ENCODE assay signal across 28 cellular contexts in genomic region chr20:33192912-33193501, GRCh38. TPM values are rescaled to one million over a fixed set of nuclear protein-coding genes. Genes with fewer than 3 reads are reported as not detected.
"Had no signal": no experiment of that assay in that cellular context is flagged by ENCODE, and none has a peak within 500 bp of the region (broad histone marks: within the 10 kb centered on the region; RNA-seq: fewer than 3 reads in every experiment).

No MANE protein-coding gene starts in this region.

- DNase-seq: activated T-cell treated with anti-CD3 and anti-CD28 coated beads, Interleukin-2, amount 50 U/mL, for 1 hour; aorta; brain microvascular endothelial cell; colonic mucosa; dorsolateral prefrontal cortex; effector memory CD8-positive, alpha-beta T cell; glutamatergic neuron; hippocampal formation; lower lobe of right lung; mesendoderm; naive thymus-derived CD4-positive, alpha-beta T cell; posterior cingulate gyrus; sigmoid colon; stimulated activated CD4-positive, alpha-beta T cell treated with anti-CD3 and anti-CD28 coated beads, Interleukin-2, amount 100 ng/mL, for 48 hours; stimulated activated CD8-positive, alpha-beta memory T cell treated with anti-CD3 and anti-CD28 coated beads, Interleukin-4, amount 100 ng/mL, for 48 hours; stimulated activated naive B cell treated with anti-CD40 and anti-IgM and Interleukin-4, amounts not matched to agents 10 μg/mL and 1 μg/mL and 100 μg/mL, for 72 hours; testis had no signal

- H3K27ac ChIP-seq: brain microvascular endothelial cell, colonic mucosa, dorsolateral prefrontal cortex, esophagus muscularis mucosa, lower lobe of right lung, sigmoid colon, testis, vagina had no signal

- FAIRE-seq: frontal cortex, islet of Langerhans had no signal

- H3K27me3 ChIP-seq: brain microvascular endothelial cell, colonic mucosa, testis, vagina had no signal

- H3K4me3 ChIP-seq: colonic mucosa, dorsolateral prefrontal cortex, esophagus muscularis mucosa, lower lobe of right lung, sigmoid colon, testis, vagina had no signal

- H3K9me3 ChIP-seq: colonic mucosa, esophagus muscularis mucosa, lower lobe of right lung, sigmoid colon, testis, vagina had no signal

- ATAC-seq: activated naive CD4-positive, alpha-beta T cell treated with anti-CD3 and anti-CD28 coated beads, Interleukin-2, amount 50 U/mL, for 72 hours; effector memory CD8-positive, alpha-beta T cell; lower lobe of right lung; naive thymus-derived CD4-positive, alpha-beta T cell; stimulated activated naive B cell treated with anti-CD40 and anti-IgM and Interleukin-4, amounts not matched to agents 10 μg/mL and 1 μg/mL and 100 μg/mL, for 72 hours; WTC11 had no signal

- H3K36me3 ChIP-seq: brain microvascular endothelial cell, colonic mucosa, esophagus muscularis mucosa, lower lobe of right lung, sigmoid colon, vagina had no signal

- H3K4me1 ChIP-seq: colonic mucosa, lower lobe of right lung, sigmoid colon, testis, vagina had no signal

RNA-seq across cellular contexts. Expression of gene BPIFA3, which starts 24.1 kb away (rescaled TPM):
- total RNA-seq: activated naive CD4-positive, alpha-beta T cell treated with anti-CD3 and anti-CD28 coated beads, Interleukin-2, amount 50 U/mL, for 72 hours; aorta; colonic mucosa; dorsolateral prefrontal cortex; esophagus muscularis mucosa; frontal cortex; lower lobe of right lung; mucosa of gallbladder; naive thymus-derived CD4-positive, alpha-beta T cell; neural crest cell; omental fat pad; renal cortical epithelial cell; sigmoid colon; vagina; WTC11 had no signal
- polyA plus RNA-seq: adipose tissue; aorta; naive thymus-derived CD4-positive, alpha-beta T cell; sigmoid colon had no signal

RNA-seq across cellular contexts. Expression of gene BPIFA2, which starts 25.0 kb away (rescaled TPM):
- total RNA-seq: activated naive CD4-positive, alpha-beta T cell treated with anti-CD3 and anti-CD28 coated beads, Interleukin-2, amount 50 U/mL, for 72 hours; aorta; colonic mucosa; frontal cortex; lower lobe of right lung; mucosa of gallbladder; naive thymus-derived CD4-positive, alpha-beta T cell; neural crest cell; omental fat pad; renal cortical epithelial cell; sigmoid colon; vagina; WTC11 had no signal
- polyA plus RNA-seq: adipose tissue; aorta; naive thymus-derived CD4-positive, alpha-beta T cell had no signal

RNA-seq across cellular contexts. Expression of gene BPIFA1, which starts 42.8 kb away (rescaled TPM):
- total RNA-seq: activated naive CD4-positive, alpha-beta T cell treated with anti-CD3 and anti-CD28 coated beads, Interleukin-2, amount 50 U/mL, for 72 hours; aorta; colonic mucosa; dorsolateral prefrontal cortex; esophagus muscularis mucosa; frontal cortex; mucosa of gallbladder; naive thymus-derived CD4-positive, alpha-beta T cell; neural crest cell; omental fat pad; renal cortical epithelial cell; sigmoid colon; testis; vagina; WTC11 had no signal
- polyA plus RNA-seq: adipose tissue; aorta; naive thymus-derived CD4-positive, alpha-beta T cell; sigmoid colon had no signal
